Comparison of ENCODE assay signal across 10 cellular contexts in genomic region chr14:68444449-68445168, GRCh38.
A peak's percentile ranks its signal among the peaks of the same experiment; 100 is the strongest.
DNase-seq lines count a peak whose midpoint lies in the region; ATAC-seq and TF ChIP-seq lines count a peak whose summit lies in the region.
"Had no signal": no experiment of that assay in that cellular context is flagged by ENCODE, and none has a peak within 500 bp of the region (broad histone marks: within the 10 kb centered on the region; RNA-seq: fewer than 3 reads in every experiment).

No MANE protein-coding gene starts in this region.

- DNase-seq in GM23248 = peak; percentile 59
- DNase-seq in foreskin melanocyte = peak; percentile 96
- DNase-seq in skeletal muscle cell (ENCODE audit: low read depth) = peak; percentile 72
- no peak for DNase-seq in foreskin keratinocyte
- DNase-seq: activated T-cell treated with anti-CD3 and anti-CD28 coated beads, Interleukin-2, amount 50 U/mL, for 4 hours; NCI-H524 had no signal

- in situ Hi-C loops in GM23248 (cut with MboI) = no loop called here

- no peak overlapping the region for H3K9ac ChIP-seq in GM23248

- ATAC-seq in SK-N-SH treated with all-trans-retinoic acid at 6 μM for 48 hours (peak; percentile 93), HG03565 (IDR thresholded peaks at IDR 0.05; ENCODE audit: unreplicated experiment) (no peak), HG03442 (IDR thresholded peaks at IDR 0.05; ENCODE audit: unreplicated experiment) (no peak), foreskin keratinocyte (no peak), HG02678 (IDR thresholded peaks at IDR 0.05; ENCODE audit: unreplicated experiment) (no peak)
- ATAC-seq: activated T-cell treated with anti-CD3 and anti-CD28 coated beads, Interleukin-2, amount 50 U/mL, for 4 hours had no signal

- H3K4me1 ChIP-seq in GM23248 (ENCODE audit: insufficient read depth) (peaks cover 24% of the 10 kb centered on the region), foreskin keratinocyte (no peaks in the 10 kb centered on the region)

- H3K79me2 ChIP-seq in GM23248 (ENCODE audit: insufficient read depth) = no peaks in the 10 kb centered on the region

- H3K9me2 ChIP-seq in GM23248 (ENCODE audit: insufficient read depth) = no peaks in the 10 kb centered on the region

- H3K27me3 ChIP-seq in GM23248 (replicated peaks; ENCODE audit: insufficient read depth) (no peaks in the 10 kb centered on the region), foreskin keratinocyte (no peaks in the 10 kb centered on the region)

- H3F3A ChIP-seq in GM23248 (ENCODE audit: insufficient read depth) = peaks cover 15% of the 10 kb centered on the region

- H3K27ac ChIP-seq in GM23248 = no peak overlapping the region
- H3K27ac ChIP-seq in foreskin keratinocyte = no peak overlapping the region

- 5 to 8% methylated on average over 2 of the region's 2 CpGs for WGBS in GM23248 (ENCODE audit: low coverage in 1 of 2, low lambda C conversion rate in 2 of 2, missing lambda C conversion rate in 2 of 2), 2 experiments

- no peaks in the 10 kb centered on the region for H3K36me3 ChIP-seq in GM23248 (ENCODE audit: low read depth)

- H3K4me2 ChIP-seq in GM23248 (ENCODE audit: unreplicated experiment) = no peak overlapping the region

- no peaks in the 10 kb centered on the region for H3K9me3 ChIP-seq in GM23248 (ENCODE audit: low read depth)

- no peak overlapping the region for H3K4me3 ChIP-seq in GM23248
- H3K4me3 ChIP-seq in skeletal muscle cell (ENCODE audit: low read depth, low read length) = no peak overlapping the region

- TF ChIP-seq CTCF in foreskin keratinocyte (conservative IDR thresholded peaks at IDR 0.05) = no peak

- H4K20me1 ChIP-seq in GM23248 (ENCODE audit: insufficient read depth) = no peaks in the 10 kb centered on the region

- no peak overlapping the region for H2AFZ ChIP-seq in GM23248

TF ChIP-seq in SK-N-SH treated with all-trans-retinoic acid at 6 μM for 48 hours, 23 proteins besides CTCF, POLR2A, EP300 and RAD21:
- TF ChIP-seq ZNF565 (CRISPR knock-in tag; conservative IDR thresholded peaks at IDR 0.05; ENCODE audit: low read depth) (no peak), ZFP30 (CRISPR knock-in tag; IDR thresholded peaks at IDR 0.05) (no peak), GLIS3 (CRISPR knock-in tag; IDR thresholded peaks at IDR 0.05) (no peak), POU6F1 (CRISPR knock-in tag; IDR thresholded peaks at IDR 0.05; ENCODE audit: borderline replicate concordance, low read depth) (no peak), ARNTL (CRISPR knock-in tag; IDR thresholded peaks at IDR 0.05; ENCODE audit: borderline replicate concordance, low read depth) (no peak), ESRRG (CRISPR knock-in tag; IDR thresholded peaks at IDR 0.05) (no peak), RARB (CRISPR knock-in tag; IDR thresholded peaks at IDR 0.05) (no peak), BACH2 (CRISPR knock-in tag; IDR thresholded peaks at IDR 0.05; ENCODE audit: borderline replicate concordance) (no peak), TCF4 (CRISPR knock-in tag; IDR thresholded peaks at IDR 0.05; ENCODE audit: borderline replicate concordance) (no peak), ZNF8 (CRISPR knock-in tag; IDR thresholded peaks at IDR 0.05) (no peak), ZFP3 (CRISPR knock-in tag; IDR thresholded peaks at IDR 0.05) (no peak)
- TF ChIP-seq, protein P1, sequence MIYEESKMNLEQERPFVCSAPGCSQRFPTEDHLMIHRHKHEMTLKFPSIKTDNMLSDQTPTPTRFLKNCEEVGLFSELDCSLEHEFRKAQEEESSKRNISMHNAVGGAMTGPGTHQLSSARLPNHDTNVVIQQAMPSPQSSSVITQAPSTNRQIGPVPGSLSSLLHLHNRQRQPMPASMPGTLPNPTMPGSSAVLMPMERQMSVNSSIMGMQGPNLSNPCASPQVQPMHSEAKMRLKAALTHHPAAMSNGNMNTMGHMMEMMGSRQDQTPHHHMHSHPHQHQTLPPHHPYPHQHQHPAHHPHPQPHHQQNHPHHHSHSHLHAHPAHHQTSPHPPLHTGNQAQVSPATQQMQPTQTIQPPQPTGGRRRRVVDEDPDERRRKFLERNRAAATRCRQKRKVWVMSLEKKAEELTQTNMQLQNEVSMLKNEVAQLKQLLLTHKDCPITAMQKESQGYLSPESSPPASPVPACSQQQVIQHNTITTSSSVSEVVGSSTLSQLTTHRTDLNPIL (CRISPR knock-in tag; IDR thresholded peaks at IDR 0.05; ENCODE audit: low read depth) = no peak
- TF ChIP-seq, protein P2, sequence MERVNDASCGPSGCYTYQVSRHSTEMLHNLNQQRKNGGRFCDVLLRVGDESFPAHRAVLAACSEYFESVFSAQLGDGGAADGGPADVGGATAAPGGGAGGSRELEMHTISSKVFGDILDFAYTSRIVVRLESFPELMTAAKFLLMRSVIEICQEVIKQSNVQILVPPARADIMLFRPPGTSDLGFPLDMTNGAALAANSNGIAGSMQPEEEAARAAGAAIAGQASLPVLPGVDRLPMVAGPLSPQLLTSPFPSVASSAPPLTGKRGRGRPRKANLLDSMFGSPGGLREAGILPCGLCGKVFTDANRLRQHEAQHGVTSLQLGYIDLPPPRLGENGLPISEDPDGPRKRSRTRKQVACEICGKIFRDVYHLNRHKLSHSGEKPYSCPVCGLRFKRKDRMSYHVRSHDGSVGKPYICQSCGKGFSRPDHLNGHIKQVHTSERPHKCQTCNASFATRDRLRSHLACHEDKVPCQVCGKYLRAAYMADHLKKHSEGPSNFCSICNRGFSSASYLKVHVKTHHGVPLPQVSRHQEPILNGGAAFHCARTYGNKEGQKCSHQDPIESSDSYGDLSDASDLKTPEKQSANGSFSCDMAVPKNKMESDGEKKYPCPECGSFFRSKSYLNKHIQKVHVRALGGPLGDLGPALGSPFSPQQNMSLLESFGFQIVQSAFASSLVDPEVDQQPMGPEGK (CRISPR knock-in tag; IDR thresholded peaks at IDR 0.05; ENCODE audit: borderline replicate concordance) = no peak
- TF ChIP-seq, protein P3, sequence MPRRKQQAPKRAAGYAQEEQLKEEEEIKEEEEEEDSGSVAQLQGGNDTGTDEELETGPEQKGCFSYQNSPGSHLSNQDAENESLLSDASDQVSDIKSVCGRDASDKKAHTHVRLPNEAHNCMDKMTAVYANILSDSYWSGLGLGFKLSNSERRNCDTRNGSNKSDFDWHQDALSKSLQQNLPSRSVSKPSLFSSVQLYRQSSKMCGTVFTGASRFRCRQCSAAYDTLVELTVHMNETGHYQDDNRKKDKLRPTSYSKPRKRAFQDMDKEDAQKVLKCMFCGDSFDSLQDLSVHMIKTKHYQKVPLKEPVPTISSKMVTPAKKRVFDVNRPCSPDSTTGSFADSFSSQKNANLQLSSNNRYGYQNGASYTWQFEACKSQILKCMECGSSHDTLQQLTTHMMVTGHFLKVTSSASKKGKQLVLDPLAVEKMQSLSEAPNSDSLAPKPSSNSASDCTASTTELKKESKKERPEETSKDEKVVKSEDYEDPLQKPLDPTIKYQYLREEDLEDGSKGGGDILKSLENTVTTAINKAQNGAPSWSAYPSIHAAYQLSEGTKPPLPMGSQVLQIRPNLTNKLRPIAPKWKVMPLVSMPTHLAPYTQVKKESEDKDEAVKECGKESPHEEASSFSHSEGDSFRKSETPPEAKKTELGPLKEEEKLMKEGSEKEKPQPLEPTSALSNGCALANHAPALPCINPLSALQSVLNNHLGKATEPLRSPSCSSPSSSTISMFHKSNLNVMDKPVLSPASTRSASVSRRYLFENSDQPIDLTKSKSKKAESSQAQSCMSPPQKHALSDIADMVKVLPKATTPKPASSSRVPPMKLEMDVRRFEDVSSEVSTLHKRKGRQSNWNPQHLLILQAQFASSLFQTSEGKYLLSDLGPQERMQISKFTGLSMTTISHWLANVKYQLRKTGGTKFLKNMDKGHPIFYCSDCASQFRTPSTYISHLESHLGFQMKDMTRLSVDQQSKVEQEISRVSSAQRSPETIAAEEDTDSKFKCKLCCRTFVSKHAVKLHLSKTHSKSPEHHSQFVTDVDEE (CRISPR knock-in tag; IDR thresholded peaks at IDR 0.05) = no peak

Comparison
In these comparisons a context has a peak if more than half of its experiments do, and no peak if none do; other contexts are left out.
1. DNase-seq: peak in GM23248 (single experiment), foreskin melanocyte (single experiment) and skeletal muscle cell (single experiment); none in foreskin keratinocyte (0 of 2).